ENCODE assay signal across 19 cellular contexts in the genomic region with DNA sequence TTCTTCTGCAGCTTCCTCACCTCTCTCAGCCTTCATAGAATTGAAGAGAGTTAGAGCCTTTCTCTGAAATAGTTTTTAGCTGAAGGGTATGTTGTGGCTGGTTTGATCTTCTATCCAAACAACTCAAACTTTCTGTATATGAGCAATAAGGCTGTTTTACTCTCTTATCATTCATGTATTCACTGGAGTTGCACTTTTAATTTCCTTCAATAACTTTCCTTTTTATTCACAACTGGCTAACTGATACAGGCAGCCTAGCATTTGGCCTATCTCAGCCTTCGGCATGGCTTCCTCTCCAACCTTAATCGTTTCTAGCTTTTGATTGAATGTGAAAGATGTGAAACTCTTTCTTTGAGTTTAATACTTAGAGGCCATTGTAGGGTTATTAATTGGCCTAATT.
DNase-seq lines count a peak whose midpoint lies in the region; ATAC-seq lines count a peak whose summit lies in the region.
"Had no signal": no experiment of that assay in that cellular context is flagged by ENCODE, and none has a peak within 500 bp of the region (broad histone marks: within the 10 kb centered on the region; RNA-seq: fewer than 3 reads in every experiment).

No MANE protein-coding gene starts in this region.

- peak; percentile 18 to 39 for ATAC-seq in activated T-cell treated with anti-CD3 and anti-CD28 coated beads, Interleukin-2, amount 50 U/mL, for 72 hours (replicated peaks in 1 of 2)
- ATAC-seq in activated T-cell treated with anti-CD3 and anti-CD28 coated beads, Interleukin-2, amount 50 U/mL, for 4 hours = no peak
- no peak for ATAC-seq in stimulated activated naive B cell treated with anti-CD40 and anti-IgM and Interleukin-4, amounts not matched to agents 10 μg/mL and 1 μg/mL and 100 μg/mL, for 72 hours (replicated peaks)
- ATAC-seq: GM12878 had no signal

- H3K4me3 Mint-ChIP-seq in activated T-cell treated with anti-CD3 and anti-CD28 coated beads, Interleukin-2, amount 50 U/mL, for 72 hours = no peak overlapping the region
- no peak overlapping the region for H3K4me3 Mint-ChIP-seq in activated T-cell treated with anti-CD3 and anti-CD28 coated beads, Interleukin-2, amount 50 U/mL, for 4 hours
- no peak overlapping the region for H3K4me3 Mint-ChIP-seq in activated T-helper 2 cell treated with anti-CD3 and anti-CD28 coated beads, Interferon-gamma antibody, Interleukin-2, Interleukin-4, amounts not matched to agents 10 μg/mL and 5 μg/mL and 100 μg/mL, durations not matched to agents 14 hours and 24 hours and 36 hours (ENCODE audit: low read depth)
- no peak overlapping the region for H3K4me3 Mint-ChIP-seq in stimulated activated naive B cell treated with anti-CD40 and anti-IgM and Interleukin-4, amounts not matched to agents 10 μg/mL and 1 μg/mL and 100 μg/mL, for 72 hours
- H3K4me3 Mint-ChIP-seq: CD14-positive monocyte; CD4-positive, alpha-beta memory T cell; CD4-positive, CD25-positive, alpha-beta regulatory T cell had no signal

- intact Hi-C loops in activated T-helper 2 cell treated with anti-CD3 and anti-CD28 coated beads, Interferon-gamma antibody, Interleukin-2, Interleukin-4, amounts not matched to agents 10 μg/mL and 5 μg/mL and 100 μg/mL, durations not matched to agents 14 hours and 24 hours and 36 hours (cut with micrococcal nuclease) = no loop called here

- no peaks in the 10 kb centered on the region for H3K36me3 Mint-ChIP-seq in activated T-cell treated with anti-CD3 and anti-CD28 coated beads, Interleukin-2, amount 50 U/mL, for 72 hours (ENCODE audit: insufficient read depth in 2 of 2)
- H3K36me3 Mint-ChIP-seq in activated T-cell treated with anti-CD3 and anti-CD28 coated beads, Interleukin-2, amount 50 U/mL, for 4 hours (ENCODE audit: insufficient read depth) = peaks cover 8% of the 10 kb centered on the region
- H3K36me3 Mint-ChIP-seq in activated T-helper 2 cell treated with anti-CD3 and anti-CD28 coated beads, Interferon-gamma antibody, Interleukin-2, Interleukin-4, amounts not matched to agents 10 μg/mL and 5 μg/mL and 100 μg/mL, durations not matched to agents 14 hours and 24 hours and 36 hours (ENCODE audit: low read depth) = no peaks in the 10 kb centered on the region
- peaks cover 8 to 25% of the 10 kb centered on the region in 2 donors for H3K36me3 Mint-ChIP-seq in stimulated activated naive B cell treated with anti-CD40 and anti-IgM and Interleukin-4, amounts not matched to agents 10 μg/mL and 1 μg/mL and 100 μg/mL, for 72 hours
- H3K36me3 Mint-ChIP-seq: CD14-positive monocyte had no signal

- H3K27ac Mint-ChIP-seq in activated T-cell treated with anti-CD3 and anti-CD28 coated beads, Interleukin-2, amount 50 U/mL, for 72 hours = no peak overlapping the region
- H3K27ac Mint-ChIP-seq in activated T-helper 2 cell treated with anti-CD3 and anti-CD28 coated beads, Interferon-gamma antibody, Interleukin-2, Interleukin-4, amounts not matched to agents 10 μg/mL and 5 μg/mL and 100 μg/mL, durations not matched to agents 14 hours and 24 hours and 36 hours = peak overlapping the region; percentile 73
- no peak overlapping the region for H3K27ac Mint-ChIP-seq in stimulated activated naive B cell treated with anti-CD40 and anti-IgM and Interleukin-4, amounts not matched to agents 10 μg/mL and 1 μg/mL and 100 μg/mL, for 72 hours
- H3K27ac Mint-ChIP-seq: CD14-positive monocyte; CD4-positive, alpha-beta memory T cell; CD4-positive, CD25-positive, alpha-beta regulatory T cell had no signal

- peaks cover 2 to 4% of the 10 kb centered on the region in 2 donors for H3K9me3 Mint-ChIP-seq in activated T-cell treated with anti-CD3 and anti-CD28 coated beads, Interleukin-2, amount 50 U/mL, for 72 hours
- H3K9me3 Mint-ChIP-seq in activated T-cell treated with anti-CD3 and anti-CD28 coated beads, Interleukin-2, amount 50 U/mL, for 4 hours = no peaks in the 10 kb centered on the region
- H3K9me3 Mint-ChIP-seq in activated T-helper 2 cell treated with anti-CD3 and anti-CD28 coated beads, Interferon-gamma antibody, Interleukin-2, Interleukin-4, amounts not matched to agents 10 μg/mL and 5 μg/mL and 100 μg/mL, durations not matched to agents 14 hours and 24 hours and 36 hours = peaks cover 13% of the 10 kb centered on the region
- no peaks in the 10 kb centered on the region for H3K9me3 Mint-ChIP-seq in stimulated activated naive B cell treated with anti-CD40 and anti-IgM and Interleukin-4, amounts not matched to agents 10 μg/mL and 1 μg/mL and 100 μg/mL, for 72 hours
- H3K9me3 Mint-ChIP-seq: CD8-positive, alpha-beta memory T cell had no signal

- H3K4me1 Mint-ChIP-seq in activated T-cell treated with anti-CD3 and anti-CD28 coated beads, Interleukin-2, amount 50 U/mL, for 72 hours (ENCODE audit: low read depth) = peaks cover 6% of the 10 kb centered on the region
- H3K4me1 Mint-ChIP-seq in activated T-cell treated with anti-CD3 and anti-CD28 coated beads, Interleukin-2, amount 50 U/mL, for 4 hours (ENCODE audit: low read depth) = no peaks in the 10 kb centered on the region
- H3K4me1 Mint-ChIP-seq in activated T-helper 2 cell treated with anti-CD3 and anti-CD28 coated beads, Interferon-gamma antibody, Interleukin-2, Interleukin-4, amounts not matched to agents 10 μg/mL and 5 μg/mL and 100 μg/mL, durations not matched to agents 14 hours and 24 hours and 36 hours (ENCODE audit: low read depth) = peaks cover 12% of the 10 kb centered on the region
- H3K4me1 Mint-ChIP-seq in stimulated activated naive B cell treated with anti-CD40 and anti-IgM and Interleukin-4, amounts not matched to agents 10 μg/mL and 1 μg/mL and 100 μg/mL, for 72 hours = peaks cover 1 to 4% of the 10 kb centered on the region in 2 donors
- H3K4me1 Mint-ChIP-seq: CD4-positive, alpha-beta memory T cell; CD4-positive, CD25-positive, alpha-beta regulatory T cell; CD8-positive, alpha-beta memory T cell had no signal

- no peaks in the 10 kb centered on the region for H3K27me3 Mint-ChIP-seq in activated T-cell treated with anti-CD3 and anti-CD28 coated beads, Interleukin-2, amount 50 U/mL, for 72 hours (ENCODE audit: low read depth)
- H3K27me3 Mint-ChIP-seq in activated T-cell treated with anti-CD3 and anti-CD28 coated beads, Interleukin-2, amount 50 U/mL, for 4 hours (ENCODE audit: low read depth) = peaks cover 2% of the 10 kb centered on the region
- H3K27me3 Mint-ChIP-seq in activated T-helper 2 cell treated with anti-CD3 and anti-CD28 coated beads, Interferon-gamma antibody, Interleukin-2, Interleukin-4, amounts not matched to agents 10 μg/mL and 5 μg/mL and 100 μg/mL, durations not matched to agents 14 hours and 24 hours and 36 hours (ENCODE audit: low read depth) = no peaks in the 10 kb centered on the region
- no peaks in the 10 kb centered on the region for H3K27me3 Mint-ChIP-seq in stimulated activated naive B cell treated with anti-CD40 and anti-IgM and Interleukin-4, amounts not matched to agents 10 μg/mL and 1 μg/mL and 100 μg/mL, for 72 hours
- H3K27me3 Mint-ChIP-seq: CD4-positive, alpha-beta memory T cell; CD8-positive, alpha-beta memory T cell had no signal

- no peak for DNase-seq in activated T-cell treated with anti-CD3 and anti-CD28 coated beads, Interleukin-2, amount 50 U/mL, for 72 hours
- no peak for DNase-seq in activated T-cell treated with anti-CD3 and anti-CD28 coated beads, Interleukin-2, amount 50 U/mL, for 4 hours
- DNase-seq in activated T-helper 2 cell treated with anti-CD3 and anti-CD28 coated beads, Interferon-gamma antibody, Interleukin-2, Interleukin-4, amounts not matched to agents 10 μg/mL and 5 μg/mL and 100 μg/mL, durations not matched to agents 14 hours and 24 hours and 36 hours (ENCODE audit: low spot score) = no peak
- no peak for DNase-seq in stimulated activated naive B cell treated with anti-CD40 and anti-IgM and Interleukin-4, amounts not matched to agents 10 μg/mL and 1 μg/mL and 100 μg/mL, for 72 hours
- no peak for DNase-seq in DMS79 (lab: John Stamatoyannopoulos, UW)
- DNase-seq: 8988T; ACHN; BE2C; C1 segment of cervical spinal cord; CD4-positive, alpha-beta memory T cell; CD4-positive, CD25-positive, alpha-beta regulatory T cell; CD8-positive, alpha-beta memory T cell; COR-L47; DMS 273 treated with DMSO at 0.1 percent for 48 hours; DMS153; DMS53; DMS79 treated with DMSO at 0.1 percent for 48 hours had no signal

Comparison
In these comparisons a context has a peak if more than half of its experiments do, and no peak if none do; other contexts are left out.
1. ATAC-seq: peak in activated T-cell treated with anti-CD3 and anti-CD28 coated beads, Interleukin-2, amount 50 U/mL, for 72 hours (2 of 2); none in activated T-cell treated with anti-CD3 and anti-CD28 coated beads, Interleukin-2, amount 50 U/mL, for 4 hours (0 of 2) and stimulated activated naive B cell treated with anti-CD40 and anti-IgM and Interleukin-4, amounts not matched to agents 10 μg/mL and 1 μg/mL and 100 μg/mL, for 72 hours (0 of 2).